In the genomic region with DNA sequence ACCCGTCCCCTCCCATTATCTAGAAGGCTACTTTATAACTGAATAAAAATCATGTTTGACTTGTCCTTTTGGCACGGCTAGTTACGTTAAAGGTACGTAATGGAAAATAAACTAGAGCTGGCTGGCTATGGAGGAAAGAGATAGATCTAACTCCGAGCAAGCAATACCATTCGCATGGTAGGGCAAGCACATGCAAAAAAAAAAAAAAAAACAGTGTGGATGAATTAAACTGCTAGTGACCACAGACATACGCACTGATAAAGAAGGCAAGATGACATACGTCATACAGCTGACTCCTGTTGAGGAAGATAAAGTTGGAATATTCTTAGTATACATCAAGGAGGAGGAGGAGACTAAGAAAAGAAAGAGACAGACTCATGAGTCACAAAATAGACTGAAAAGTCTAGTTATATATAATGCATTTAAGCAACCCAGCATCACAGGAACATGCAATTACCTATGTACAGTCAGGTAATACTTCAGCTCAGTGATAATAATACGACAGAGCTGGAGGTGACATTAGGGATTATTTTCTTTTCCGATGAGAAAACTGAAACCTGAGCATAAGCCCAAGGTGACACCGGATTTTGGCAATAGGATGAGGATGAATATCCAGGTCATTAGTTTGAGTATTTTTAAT, we compare ENCODE assay signal across 1 cellular context.
A peak's percentile ranks its signal among the peaks of the same experiment; 100 is the strongest.
TF ChIP-seq lines count a peak whose summit lies in the region.

No MANE protein-coding gene starts in this region.

TF ChIP-seq in K562, 482 proteins besides CTCF, POLR2A, EP300 and RAD21 (continued from another document and continues in another):
- TF ChIP-seq, protein P1, sequence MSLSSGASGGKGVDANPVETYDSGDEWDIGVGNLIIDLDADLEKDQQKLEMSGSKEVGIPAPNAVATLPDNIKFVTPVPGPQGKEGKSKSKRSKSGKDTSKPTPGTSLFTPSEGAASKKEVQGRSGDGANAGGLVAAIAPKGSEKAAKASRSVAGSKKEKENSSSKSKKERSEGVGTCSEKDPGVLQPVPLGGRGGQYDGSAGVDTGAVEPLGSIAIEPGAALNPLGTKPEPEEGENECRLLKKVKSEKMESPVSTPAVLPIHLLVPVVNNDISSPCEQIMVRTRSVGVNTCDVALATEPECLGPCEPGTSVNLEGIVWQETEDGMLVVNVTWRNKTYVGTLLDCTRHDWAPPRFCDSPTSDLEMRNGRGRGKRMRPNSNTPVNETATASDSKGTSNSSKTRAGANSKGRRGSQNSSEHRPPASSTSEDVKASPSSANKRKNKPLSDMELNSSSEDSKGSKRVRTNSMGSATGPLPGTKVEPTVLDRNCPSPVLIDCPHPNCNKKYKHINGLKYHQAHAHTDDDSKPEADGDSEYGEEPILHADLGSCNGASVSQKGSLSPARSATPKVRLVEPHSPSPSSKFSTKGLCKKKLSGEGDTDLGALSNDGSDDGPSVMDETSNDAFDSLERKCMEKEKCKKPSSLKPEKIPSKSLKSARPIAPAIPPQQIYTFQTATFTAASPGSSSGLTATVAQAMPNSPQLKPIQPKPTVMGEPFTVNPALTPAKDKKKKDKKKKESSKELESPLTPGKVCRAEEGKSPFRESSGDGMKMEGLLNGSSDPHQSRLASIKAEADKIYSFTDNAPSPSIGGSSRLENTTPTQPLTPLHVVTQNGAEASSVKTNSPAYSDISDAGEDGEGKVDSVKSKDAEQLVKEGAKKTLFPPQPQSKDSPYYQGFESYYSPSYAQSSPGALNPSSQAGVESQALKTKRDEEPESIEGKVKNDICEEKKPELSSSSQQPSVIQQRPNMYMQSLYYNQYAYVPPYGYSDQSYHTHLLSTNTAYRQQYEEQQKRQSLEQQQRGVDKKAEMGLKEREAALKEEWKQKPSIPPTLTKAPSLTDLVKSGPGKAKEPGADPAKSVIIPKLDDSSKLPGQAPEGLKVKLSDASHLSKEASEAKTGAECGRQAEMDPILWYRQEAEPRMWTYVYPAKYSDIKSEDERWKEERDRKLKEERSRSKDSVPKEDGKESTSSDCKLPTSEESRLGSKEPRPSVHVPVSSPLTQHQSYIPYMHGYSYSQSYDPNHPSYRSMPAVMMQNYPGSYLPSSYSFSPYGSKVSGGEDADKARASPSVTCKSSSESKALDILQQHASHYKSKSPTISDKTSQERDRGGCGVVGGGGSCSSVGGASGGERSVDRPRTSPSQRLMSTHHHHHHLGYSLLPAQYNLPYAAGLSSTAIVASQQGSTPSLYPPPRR (CRISPR knock-in tag; IDR thresholded peaks at IDR 0.05; ENCODE audit: borderline replicate concordance): no peak
- TF ChIP-seq ZNF146 (CRISPR knock-in tag; IDR thresholded peaks at IDR 0.05; ENCODE audit: unreplicated experiment) (no peak), SMAD1 (IDR thresholded peaks at IDR 0.05; ENCODE audit: low read depth, low read length, partially characterized antibody) (no peak), CREM (IDR thresholded peaks at IDR 0.05; ENCODE audit: low read depth) (peak; percentile 92), NCOR1 (IDR thresholded peaks at IDR 0.05) (peak; percentile 85), ZNF253 (CRISPR knock-in tag; conservative IDR thresholded peaks at IDR 0.05) (no peak), HMG20A (CRISPR knock-in tag; conservative IDR thresholded peaks at IDR 0.05) (no peak), CHCHD3 (CRISPR knock-in tag; IDR thresholded peaks at IDR 0.05) (no peak), ZNF830 (CRISPR knock-in tag; IDR thresholded peaks at IDR 0.05) (no peak), JUN (IDR thresholded peaks at IDR 0.05; ENCODE audit: borderline replicate concordance, low read depth, low read length) (peak; percentile 70; the same call in 1 of the 2 replicates), JUN (CRISPR knock-in tag; IDR thresholded peaks at IDR 0.05; ENCODE audit: borderline replicate concordance) (no peak), ZNF3 (CRISPR knock-in tag; IDR thresholded peaks at IDR 0.05) (no peak), KDM5B (IDR thresholded peaks at IDR 0.05; ENCODE audit: insufficient replicate concordance, low read depth, low read length) (no peak), TCF3 (CRISPR knock-in tag; IDR thresholded peaks at IDR 0.05) (peak; percentile 89), MCM3 (IDR thresholded peaks at IDR 0.05) (no peak), TCF7L2 (IDR thresholded peaks at IDR 0.05; ENCODE audit: low read depth, low read length) (no peak), FIP1L1 (IDR thresholded peaks at IDR 0.05; ENCODE audit: low read depth, low read length, poor library complexity, severe bottlenecking) (no peak), DACH1 (IDR thresholded peaks at IDR 0.05; ENCODE audit: partially characterized antibody) (peak; percentile 50), PHB2 (IDR thresholded peaks at IDR 0.05; ENCODE audit: low read depth) (0 out of 2 replicates have a peak, but pooled peaks have one; percentile 27), EHMT2 (IDR thresholded peaks at IDR 0.05) (0 out of 2 replicates have a peak, but pooled peaks have one; percentile 17), CCAR2 (IDR thresholded peaks at IDR 0.05; ENCODE audit: low read depth, low read length) (no peak), NFRKB (IDR thresholded peaks at IDR 0.05; ENCODE audit: low read depth) (no peak), RCOR1 (IDR thresholded peaks at IDR 0.05; ENCODE audit: borderline replicate concordance in 1 of 2, low read depth in 2 of 2, low read length in 2 of 2) (peak in 1 of 2 experiments; percentile 76; a peak in 2 of 4 replicates), KDM4B (IDR thresholded peaks at IDR 0.05; ENCODE audit: borderline replicate concordance in 2 of 2, low read depth in 1 of 2) (no peak), GABPA (tag; conservative IDR thresholded peaks at IDR 0.05; ENCODE audit: low read depth) (no peak), FOXK2 (conservative IDR thresholded peaks at IDR 0.05 in 1 of 2, IDR thresholded peaks at IDR 0.05 in 1 of 2; ENCODE audit: low read depth in 2 of 2) (peak; percentile 81 to 82), BRD9 (IDR thresholded peaks at IDR 0.05; ENCODE audit: low read depth, partially characterized antibody) (peak; percentile 32), SAFB2 (IDR thresholded peaks at IDR 0.05; ENCODE audit: borderline replicate concordance, low read depth, low read length, severe bottlenecking) (no peak), HOXB6 (CRISPR knock-in tag; IDR thresholded peaks at IDR 0.05; ENCODE audit: borderline replicate concordance) (no peak), ZSCAN32 (CRISPR knock-in tag; IDR thresholded peaks at IDR 0.05) (no peak), RBM39 (optimal IDR thresholded peaks at IDR 0.05; ENCODE audit: low read depth, low read length) (no peak), ZNF324 (CRISPR knock-in tag; IDR thresholded peaks at IDR 0.05) (no peak), ZNF551 (CRISPR knock-in tag; IDR thresholded peaks at IDR 0.05) (no peak), EP400 (IDR thresholded peaks at IDR 0.05) (peak; percentile 53), BCL6 (CRISPR knock-in tag; IDR thresholded peaks at IDR 0.05) (no peak), CREB1 (IDR thresholded peaks at IDR 0.05) (peak; percentile 82), CREB1 (CRISPR knock-in tag; IDR thresholded peaks at IDR 0.05) (peak; percentile 69; the same call in 1 of the 2 replicates), CBFA2T2 (conservative IDR thresholded peaks at IDR 0.05) (peak; percentile 93), ZNF76 (CRISPR knock-in tag; IDR thresholded peaks at IDR 0.05; ENCODE audit: borderline replicate concordance) (no peak), CBX2 (IDR thresholded peaks at IDR 0.05; ENCODE audit: insufficient read depth, low read length, poor library complexity, severe bottlenecking) (no peak), FOSL1 (tag; conservative IDR thresholded peaks at IDR 0.05) (peak; percentile 84), CBFA2T3 (IDR thresholded peaks at IDR 0.05) (peak; percentile 96), TBL1XR1 (IDR thresholded peaks at IDR 0.05; ENCODE audit: low read length in 2 of 2) (peak in 1 of 2 experiments; percentile 88; a peak in 2 of 4 replicates)
- TF ChIP-seq, protein P2, sequence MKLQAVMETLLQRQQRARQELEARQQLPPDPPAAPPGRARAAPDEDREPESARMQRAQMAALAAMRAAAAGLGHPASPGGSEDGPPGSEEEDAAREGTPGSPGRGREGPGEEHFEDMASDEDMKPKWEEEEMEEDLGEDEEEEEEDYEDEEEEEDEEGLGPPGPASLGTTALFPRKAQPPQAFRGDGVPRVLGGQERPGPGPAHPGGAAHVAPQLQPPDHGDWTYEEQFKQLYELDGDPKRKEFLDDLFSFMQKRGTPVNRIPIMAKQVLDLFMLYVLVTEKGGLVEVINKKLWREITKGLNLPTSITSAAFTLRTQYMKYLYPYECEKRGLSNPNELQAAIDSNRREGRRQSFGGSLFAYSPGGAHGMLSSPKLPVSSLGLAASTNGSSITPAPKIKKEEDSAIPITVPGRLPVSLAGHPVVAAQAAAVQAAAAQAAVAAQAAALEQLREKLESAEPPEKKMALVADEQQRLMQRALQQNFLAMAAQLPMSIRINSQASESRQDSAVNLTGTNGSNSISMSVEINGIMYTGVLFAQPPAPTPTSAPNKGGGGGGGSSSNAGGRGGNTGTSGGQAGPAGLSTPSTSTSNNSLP (IDR thresholded peaks at IDR 0.05; ENCODE audit: borderline replicate concordance, low read depth, low read length): peak; percentile 92
- TF ChIP-seq, protein P3, sequence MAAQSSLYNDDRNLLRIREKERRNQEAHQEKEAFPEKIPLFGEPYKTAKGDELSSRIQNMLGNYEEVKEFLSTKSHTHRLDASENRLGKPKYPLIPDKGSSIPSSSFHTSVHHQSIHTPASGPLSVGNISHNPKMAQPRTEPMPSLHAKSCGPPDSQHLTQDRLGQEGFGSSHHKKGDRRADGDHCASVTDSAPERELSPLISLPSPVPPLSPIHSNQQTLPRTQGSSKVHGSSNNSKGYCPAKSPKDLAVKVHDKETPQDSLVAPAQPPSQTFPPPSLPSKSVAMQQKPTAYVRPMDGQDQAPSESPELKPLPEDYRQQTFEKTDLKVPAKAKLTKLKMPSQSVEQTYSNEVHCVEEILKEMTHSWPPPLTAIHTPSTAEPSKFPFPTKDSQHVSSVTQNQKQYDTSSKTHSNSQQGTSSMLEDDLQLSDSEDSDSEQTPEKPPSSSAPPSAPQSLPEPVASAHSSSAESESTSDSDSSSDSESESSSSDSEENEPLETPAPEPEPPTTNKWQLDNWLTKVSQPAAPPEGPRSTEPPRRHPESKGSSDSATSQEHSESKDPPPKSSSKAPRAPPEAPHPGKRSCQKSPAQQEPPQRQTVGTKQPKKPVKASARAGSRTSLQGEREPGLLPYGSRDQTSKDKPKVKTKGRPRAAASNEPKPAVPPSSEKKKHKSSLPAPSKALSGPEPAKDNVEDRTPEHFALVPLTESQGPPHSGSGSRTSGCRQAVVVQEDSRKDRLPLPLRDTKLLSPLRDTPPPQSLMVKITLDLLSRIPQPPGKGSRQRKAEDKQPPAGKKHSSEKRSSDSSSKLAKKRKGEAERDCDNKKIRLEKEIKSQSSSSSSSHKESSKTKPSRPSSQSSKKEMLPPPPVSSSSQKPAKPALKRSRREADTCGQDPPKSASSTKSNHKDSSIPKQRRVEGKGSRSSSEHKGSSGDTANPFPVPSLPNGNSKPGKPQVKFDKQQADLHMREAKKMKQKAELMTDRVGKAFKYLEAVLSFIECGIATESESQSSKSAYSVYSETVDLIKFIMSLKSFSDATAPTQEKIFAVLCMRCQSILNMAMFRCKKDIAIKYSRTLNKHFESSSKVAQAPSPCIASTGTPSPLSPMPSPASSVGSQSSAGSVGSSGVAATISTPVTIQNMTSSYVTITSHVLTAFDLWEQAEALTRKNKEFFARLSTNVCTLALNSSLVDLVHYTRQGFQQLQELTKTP (IDR thresholded peaks at IDR 0.05; ENCODE audit: low read depth in 1 of 2, partially characterized antibody in 2 of 2): peak; percentile 41 to 46
- TF ChIP-seq, protein P4, sequence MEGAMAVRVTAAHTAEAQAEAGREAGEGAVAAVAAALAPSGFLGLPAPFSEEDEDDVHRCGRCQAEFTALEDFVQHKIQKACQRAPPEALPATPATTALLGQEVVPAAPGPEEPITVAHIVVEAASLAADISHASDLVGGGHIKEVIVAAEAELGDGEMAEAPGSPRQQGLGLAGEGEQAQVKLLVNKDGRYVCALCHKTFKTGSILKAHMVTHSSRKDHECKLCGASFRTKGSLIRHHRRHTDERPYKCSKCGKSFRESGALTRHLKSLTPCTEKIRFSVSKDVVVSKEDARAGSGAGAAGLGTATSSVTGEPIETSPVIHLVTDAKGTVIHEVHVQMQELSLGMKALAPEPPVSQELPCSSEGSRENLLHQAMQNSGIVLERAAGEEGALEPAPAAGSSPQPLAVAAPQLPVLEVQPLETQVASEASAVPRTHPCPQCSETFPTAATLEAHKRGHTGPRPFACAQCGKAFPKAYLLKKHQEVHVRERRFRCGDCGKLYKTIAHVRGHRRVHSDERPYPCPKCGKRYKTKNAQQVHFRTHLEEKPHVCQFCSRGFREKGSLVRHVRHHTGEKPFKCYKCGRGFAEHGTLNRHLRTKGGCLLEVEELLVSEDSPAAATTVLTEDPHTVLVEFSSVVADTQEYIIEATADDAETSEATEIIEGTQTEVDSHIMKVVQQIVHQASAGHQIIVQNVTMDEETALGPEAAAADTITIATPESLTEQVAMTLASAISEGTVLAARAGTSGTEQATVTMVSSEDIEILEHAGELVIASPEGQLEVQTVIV (CRISPR knock-in tag; IDR thresholded peaks at IDR 0.05; ENCODE audit: borderline replicate concordance): no peak
- TF ChIP-seq, protein P5, sequence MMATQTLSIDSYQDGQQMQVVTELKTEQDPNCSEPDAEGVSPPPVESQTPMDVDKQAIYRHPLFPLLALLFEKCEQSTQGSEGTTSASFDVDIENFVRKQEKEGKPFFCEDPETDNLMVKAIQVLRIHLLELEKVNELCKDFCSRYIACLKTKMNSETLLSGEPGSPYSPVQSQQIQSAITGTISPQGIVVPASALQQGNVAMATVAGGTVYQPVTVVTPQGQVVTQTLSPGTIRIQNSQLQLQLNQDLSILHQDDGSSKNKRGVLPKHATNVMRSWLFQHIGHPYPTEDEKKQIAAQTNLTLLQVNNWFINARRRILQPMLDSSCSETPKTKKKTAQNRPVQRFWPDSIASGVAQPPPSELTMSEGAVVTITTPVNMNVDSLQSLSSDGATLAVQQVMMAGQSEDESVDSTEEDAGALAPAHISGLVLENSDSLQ (IDR thresholded peaks at IDR 0.05): peak; percentile 78
- TF ChIP-seq, protein P6, sequence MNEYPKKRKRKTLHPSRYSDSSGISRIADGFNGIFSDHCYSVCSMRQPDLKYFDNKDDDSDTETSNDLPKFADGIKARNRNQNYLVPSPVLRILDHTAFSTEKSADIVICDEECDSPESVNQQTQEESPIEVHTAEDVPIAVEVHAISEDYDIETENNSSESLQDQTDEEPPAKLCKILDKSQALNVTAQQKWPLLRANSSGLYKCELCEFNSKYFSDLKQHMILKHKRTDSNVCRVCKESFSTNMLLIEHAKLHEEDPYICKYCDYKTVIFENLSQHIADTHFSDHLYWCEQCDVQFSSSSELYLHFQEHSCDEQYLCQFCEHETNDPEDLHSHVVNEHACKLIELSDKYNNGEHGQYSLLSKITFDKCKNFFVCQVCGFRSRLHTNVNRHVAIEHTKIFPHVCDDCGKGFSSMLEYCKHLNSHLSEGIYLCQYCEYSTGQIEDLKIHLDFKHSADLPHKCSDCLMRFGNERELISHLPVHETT (CRISPR knock-in tag; conservative IDR thresholded peaks at IDR 0.05 in 1 of 2, IDR thresholded peaks at IDR 0.05 in 1 of 2): peak in 1 of 2 experiments; percentile 56; a peak in 1 of 4 replicates
- TF ChIP-seq, protein P7, sequence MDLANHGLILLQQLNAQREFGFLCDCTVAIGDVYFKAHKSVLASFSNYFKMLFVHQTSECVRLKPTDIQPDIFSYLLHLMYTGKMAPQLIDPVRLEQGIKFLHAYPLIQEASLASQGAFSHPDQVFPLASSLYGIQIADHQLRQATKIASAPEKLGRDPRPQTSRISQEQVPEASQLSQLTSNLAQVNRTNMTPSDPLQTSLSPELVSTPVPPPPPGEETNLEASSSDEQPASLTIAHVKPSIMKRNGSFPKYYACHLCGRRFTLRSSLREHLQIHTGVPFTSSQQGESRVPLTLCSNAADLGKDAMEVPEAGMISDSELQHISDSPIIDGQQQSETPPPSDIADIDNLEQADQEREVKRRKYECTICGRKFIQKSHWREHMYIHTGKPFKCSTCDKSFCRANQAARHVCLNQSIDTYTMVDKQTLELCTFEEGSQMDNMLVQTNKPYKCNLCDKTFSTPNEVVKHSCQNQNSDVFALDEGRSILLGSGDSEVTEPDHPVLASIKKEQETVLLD (IDR thresholded peaks at IDR 0.05): 0 out of 2 replicates have a peak, but pooled peaks have one; percentile 37
